Comparison of ENCODE assay signal across 1 cellular context in genomic region chr20:20174089-20174835, GRCh38.
TF ChIP-seq lines count a peak whose summit lies in the region.

No MANE protein-coding gene starts in this region.

TF ChIP-seq in HCT116, 20 proteins besides CTCF, POLR2A, EP300 and RAD21:
- TF ChIP-seq JUND (IDR thresholded peaks at IDR 0.05) (no peak), EGR1 (IDR thresholded peaks at IDR 0.05; ENCODE audit: low read depth) (no peak), YY1 (IDR thresholded peaks at IDR 0.05; ENCODE audit: extremely low read depth, insufficient replicate concordance, low read depth, low read length) (no peak), ZFX (IDR thresholded peaks at IDR 0.05) (no peak), ZNF274 (IDR thresholded peaks at IDR 0.05; ENCODE audit: low read depth, low read length) (no peak), POLR2AphosphoS5 (IDR thresholded peaks at IDR 0.05; ENCODE audit: low read depth, low read length) (no peak), CBX3 (IDR thresholded peaks at IDR 0.05; ENCODE audit: low read depth) (no peak), ATF3 (IDR thresholded peaks at IDR 0.05) (no peak), SRF (IDR thresholded peaks at IDR 0.05; ENCODE audit: low read depth) (no peak), ELF1 (IDR thresholded peaks at IDR 0.05; ENCODE audit: borderline replicate concordance, low read depth) (no peak), SP1 (IDR thresholded peaks at IDR 0.05; ENCODE audit: low read depth) (no peak), EZH2 (IDR thresholded peaks at IDR 0.05) (no peak), EZH2phosphoT487 (IDR thresholded peaks at IDR 0.05; ENCODE audit: borderline replicate concordance) (no peak)
TF ChIP-seq in HCT116: peak in this region for 0.
